ENCODE assay signal across 18 cellular contexts in genomic region chr1:110850632-110851031, GRCh38. TPM values are rescaled to one million over a fixed set of nuclear protein-coding genes. Genes with fewer than 3 reads are reported as not detected.
"Had no signal": no experiment of that assay in that cellular context is flagged by ENCODE, and none has a peak within 500 bp of the region (broad histone marks: within the 10 kb centered on the region; RNA-seq: fewer than 3 reads in every experiment).

No MANE protein-coding gene starts in this region.

- H3K27me3 ChIP-seq: gastrocnemius medialis, spleen, testis, uterus had no signal

- H3K4me3 ChIP-seq: coronary artery, esophagus squamous epithelium, gastrocnemius medialis, lower lobe of right lung, spleen, testis, uterus had no signal

- ATAC-seq: gastrocnemius medialis; naive thymus-derived CD4-positive, alpha-beta T cell; WTC11 had no signal

- H3K4me1 ChIP-seq: esophagus squamous epithelium, gastrocnemius medialis, lower lobe of right lung, spleen, testis, uterus had no signal

- H3K9me3 ChIP-seq: esophagus squamous epithelium, gastrocnemius medialis, lower lobe of right lung, spleen, testis, uterus had no signal

- H3K36me3 ChIP-seq: esophagus squamous epithelium, gastrocnemius medialis, lower lobe of right lung, spleen, uterus had no signal

- H3K27ac ChIP-seq: coronary artery, esophagus squamous epithelium, gastrocnemius medialis, lower lobe of right lung, spleen, testis, uterus had no signal

- DNase-seq: activated CD4-positive, alpha-beta T cell treated with anti-CD3 and anti-CD28 coated beads, Interleukin-2, amount 50 U/mL, for 4 hours; activated effector memory CD4-positive, alpha-beta T cell treated with anti-CD3 and anti-CD28 coated beads, Interleukin-2, amount 50 U/mL, for 16 hours; activated naive CD4-positive, alpha-beta T cell treated with anti-CD3 and anti-CD28 coated beads, Interleukin-2, amount 10 ng/mL, durations not matched to agents 7 days and 5 days; amygdala; cerebellar nuclear complex; esophagus squamous epithelium; gastrocnemius medialis; lower lobe of right lung; naive thymus-derived CD4-positive, alpha-beta T cell; spleen; stimulated activated CD4-positive, alpha-beta T cell treated with anti-CD3 and anti-CD28 coated beads, Interleukin-4, amount 100 ng/mL, for 1 hour; stimulated activated naive CD4-positive, alpha-beta T cell; testis; trophoblast cell; uterus had no signal

RNA-seq across cellular contexts. Expression of gene CD53, which starts 22.3 kb away (rescaled TPM):
- total RNA-seq: renal cortical epithelial cell had no signal
